Comparison of ENCODE assay signal across 9 cellular contexts in the genomic region with DNA sequence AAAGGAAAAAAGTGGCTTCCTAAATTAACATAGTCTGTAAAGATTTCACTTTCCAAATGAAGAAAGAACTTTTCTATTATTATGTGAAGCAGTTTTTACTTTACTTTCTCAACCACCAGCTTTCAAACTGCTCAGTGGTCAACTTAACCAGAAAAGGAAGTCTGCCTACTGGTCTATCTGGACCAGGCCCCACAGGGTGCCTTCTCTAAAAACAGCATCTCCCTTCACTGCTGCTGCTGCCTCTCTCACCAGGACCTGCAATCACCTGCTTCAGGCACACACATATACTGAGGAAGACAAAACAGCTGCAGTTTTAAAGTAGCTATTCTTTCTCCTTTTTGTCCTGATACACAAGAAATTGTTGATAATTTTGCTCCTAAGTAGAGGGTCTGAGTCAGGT.
"Had no signal": no experiment of that assay in that cellular context is flagged by ENCODE, and none has a peak within 500 bp of the region (broad histone marks: within the 10 kb centered on the region; RNA-seq: fewer than 3 reads in every experiment).

No MANE protein-coding gene starts in this region.

- H3K4me1 ChIP-seq: HAP-1 had no signal

- H3K36me3 ChIP-seq: HAP-1 had no signal

- ATAC-seq: HCT116, HepG2 had no signal

- H3K9ac ChIP-seq: GM23248 had no signal

- H2AFZ ChIP-seq: GM23248 had no signal

- H3K9me3 ChIP-seq: HAP-1 had no signal

- FAIRE-seq: HepG2 had no signal

- DNase-seq: GM23248, GOT3, H7, HFFc6, KBM-7 had no signal

- H3K4me3 ChIP-seq: GM23248, HAP-1 had no signal

- H3K27ac ChIP-seq: GM23248, HL-60 had no signal
